ENCODE assay signal across 20 cellular contexts in genomic region chr12:79559591-79559990, GRCh38.
DNase-seq lines count a peak whose midpoint lies in the region; ATAC-seq and TF ChIP-seq lines count a peak whose summit lies in the region.
"Had no signal": no experiment of that assay in that cellular context is flagged by ENCODE, and none has a peak within 500 bp of the region (broad histone marks: within the 10 kb centered on the region; RNA-seq: fewer than 3 reads in every experiment).

No MANE protein-coding gene starts in this region.

- CTCF ChIA-PET in Calu3 (lab: Charles Lee) = interaction anchor here (0.5 to 0.8 kb wide), 3 partner anchors 12 to 131 kb away, joined by 3 read pairs; partner anchors contain the start of gene PAWR

- H3K4me1 ChIP-seq in adipocyte (ENCODE audit: control insufficient read depth, insufficient read depth, low read length) (peaks cover 45% of the 10 kb centered on the region), liver (ENCODE audit: control insufficient read depth in 4 of 4, insufficient read depth in 4 of 4, low read length in 3 of 4) (peaks cover 14 to 50% (median 30%) of the 10 kb centered on the region in 4 donors), thyroid gland (peaks cover 43 to 53% of the 10 kb centered on the region in 2 donors)

- H3K27ac Mint-ChIP-seq in Calu3 (ENCODE audit: unreplicated experiment) = peak overlapping the region; percentile 90
- H3K27ac Mint-ChIP-seq in stimulated activated naive B cell treated with anti-CD40 and anti-IgM and Interleukin-4, amounts not matched to agents 10 μg/mL and 1 μg/mL and 100 μg/mL, for 72 hours = no peak overlapping the region
- no peak overlapping the region for H3K27ac Mint-ChIP-seq in activated T-helper 2 cell treated with anti-CD3 and anti-CD28 coated beads, Interferon-gamma antibody, Interleukin-2, Interleukin-4, amounts not matched to agents 10 μg/mL and 5 μg/mL and 100 μg/mL, durations not matched to agents 14 hours and 24 hours and 36 hours
- H3K27ac Mint-ChIP-seq: CD4-positive, CD25-positive, alpha-beta regulatory T cell had no signal

- H3K36me3 Mint-ChIP-seq in Calu3 (ENCODE audit: insufficient read depth, unreplicated experiment) = peaks cover 66% of the 10 kb centered on the region
- peaks cover 12 to 19% of the 10 kb centered on the region in 2 donors for H3K36me3 Mint-ChIP-seq in stimulated activated naive B cell treated with anti-CD40 and anti-IgM and Interleukin-4, amounts not matched to agents 10 μg/mL and 1 μg/mL and 100 μg/mL, for 72 hours
- H3K36me3 Mint-ChIP-seq in activated T-helper 2 cell treated with anti-CD3 and anti-CD28 coated beads, Interferon-gamma antibody, Interleukin-2, Interleukin-4, amounts not matched to agents 10 μg/mL and 5 μg/mL and 100 μg/mL, durations not matched to agents 14 hours and 24 hours and 36 hours (ENCODE audit: low read depth) = no peaks in the 10 kb centered on the region
- H3K36me3 Mint-ChIP-seq: CD4-positive, CD25-positive, alpha-beta regulatory T cell had no signal

- TF ChIP-seq RAD21 in liver (IDR thresholded peaks at IDR 0.05) = no peak

- BruUV-seq in Calu3 (replicated peaks; lab: Mats Ljungman, UMichigan) = no TSS peak

- peak overlapping the region; percentile 44 to 67 for H3K27ac ChIP-seq in liver (ENCODE audit: low read depth in 1 of 2, low read length in 2 of 2)
- peak overlapping the region; percentile 65 to 91 (median 82) for H3K27ac ChIP-seq in thyroid gland
- H3K27ac ChIP-seq: HL-60, PC-9 had no signal

- H3K9ac ChIP-seq in adipocyte (ENCODE audit: low read length) = peak overlapping the region; percentile 42
- peak overlapping the region in 1 of 2 donors; percentile 27 for H3K9ac ChIP-seq in liver (ENCODE audit: low read depth in 1 of 2, low read length in 2 of 2)

- WGBS in liver = 85% methylated on average over 2 of the region's 2 CpGs
- WGBS in thyroid gland, 2 donors = 83 to 89% methylated on average over 2 of the region's 2 CpGs

- peaks cover 55% of the 10 kb centered on the region for H3K4me1 Mint-ChIP-seq in Calu3 (ENCODE audit: low read depth, unreplicated experiment)
- H3K4me1 Mint-ChIP-seq in stimulated activated naive B cell treated with anti-CD40 and anti-IgM and Interleukin-4, amounts not matched to agents 10 μg/mL and 1 μg/mL and 100 μg/mL, for 72 hours = peaks cover 5 to 11% of the 10 kb centered on the region in 2 donors
- H3K4me1 Mint-ChIP-seq in activated T-helper 2 cell treated with anti-CD3 and anti-CD28 coated beads, Interferon-gamma antibody, Interleukin-2, Interleukin-4, amounts not matched to agents 10 μg/mL and 5 μg/mL and 100 μg/mL, durations not matched to agents 14 hours and 24 hours and 36 hours (ENCODE audit: low read depth) = no peaks in the 10 kb centered on the region
- H3K4me1 Mint-ChIP-seq: CD4-positive, CD25-positive, alpha-beta regulatory T cell had no signal

- TF ChIP-seq CTCF in Calu3 (IDR thresholded peaks at IDR 0.05; ENCODE audit: unreplicated experiment) (no peak), liver (IDR thresholded peaks at IDR 0.05; ENCODE audit: low read depth, low read length, missing input control) (no peak), thyroid gland (IDR thresholded peaks at IDR 0.05) (no peak)

- H3K9me3 ChIP-seq in adipocyte (ENCODE audit: control insufficient read depth, low read length) (no peaks in the 10 kb centered on the region), liver (ENCODE audit: control insufficient read depth in 4 of 4, low read length in 3 of 4) (no peaks in the 10 kb centered on the region), thyroid gland (no peaks in the 10 kb centered on the region)

- no peaks in the 10 kb centered on the region for H3K27me3 Mint-ChIP-seq in Calu3 (ENCODE audit: unreplicated experiment)
- H3K27me3 Mint-ChIP-seq in stimulated activated naive B cell treated with anti-CD40 and anti-IgM and Interleukin-4, amounts not matched to agents 10 μg/mL and 1 μg/mL and 100 μg/mL, for 72 hours = no peaks in the 10 kb centered on the region
- no peaks in the 10 kb centered on the region for H3K27me3 Mint-ChIP-seq in activated T-helper 2 cell treated with anti-CD3 and anti-CD28 coated beads, Interferon-gamma antibody, Interleukin-2, Interleukin-4, amounts not matched to agents 10 μg/mL and 5 μg/mL and 100 μg/mL, durations not matched to agents 14 hours and 24 hours and 36 hours (ENCODE audit: low read depth)
- H3K27me3 Mint-ChIP-seq: CD4-positive, CD25-positive, alpha-beta regulatory T cell had no signal

- H3K27me3 ChIP-seq in adipocyte (replicated peaks; ENCODE audit: control insufficient read depth, insufficient read depth, low read length) = no peaks in the 10 kb centered on the region
- H3K27me3 ChIP-seq in liver (ENCODE audit: control insufficient read depth in 4 of 4, insufficient read depth in 4 of 4, low read length in 3 of 4) = no peaks in the 10 kb centered on the region
- no peaks in the 10 kb centered on the region for H3K27me3 ChIP-seq in thyroid gland

- H3K4me3 Mint-ChIP-seq in Calu3 (ENCODE audit: low read depth, unreplicated experiment) = no peak overlapping the region
- H3K4me3 Mint-ChIP-seq in stimulated activated naive B cell treated with anti-CD40 and anti-IgM and Interleukin-4, amounts not matched to agents 10 μg/mL and 1 μg/mL and 100 μg/mL, for 72 hours = no peak overlapping the region
- H3K4me3 Mint-ChIP-seq in activated T-helper 2 cell treated with anti-CD3 and anti-CD28 coated beads, Interferon-gamma antibody, Interleukin-2, Interleukin-4, amounts not matched to agents 10 μg/mL and 5 μg/mL and 100 μg/mL, durations not matched to agents 14 hours and 24 hours and 36 hours (ENCODE audit: low read depth) = no peak overlapping the region
- H3K4me3 Mint-ChIP-seq: CD4-positive, CD25-positive, alpha-beta regulatory T cell; HFFc6 had no signal

- ATAC-seq in stimulated activated naive B cell treated with anti-CD40 and anti-IgM and Interleukin-4, amounts not matched to agents 10 μg/mL and 1 μg/mL and 100 μg/mL, for 72 hours (replicated peaks) = no peak

- no peak for TF ChIP-seq POLR2A in thyroid gland (IDR thresholded peaks at IDR 0.05)

- H3K36me3 ChIP-seq in adipocyte (ENCODE audit: control insufficient read depth, insufficient read depth, low read length, severe bottlenecking) (no peaks in the 10 kb centered on the region), liver (ENCODE audit: control insufficient read depth in 4 of 4, insufficient read depth in 3 of 4, low read depth in 1 of 4, low read length in 3 of 4) (no peaks in the 10 kb centered on the region), thyroid gland (no peaks in the 10 kb centered on the region)

- H3K4me3 ChIP-seq in adipocyte (ENCODE audit: low read length) (no peak overlapping the region), liver (ENCODE audit: low read depth in 1 of 3, low read length in 3 of 3) (no peak overlapping the region), thyroid gland (replicated peaks in 1 of 3) (no peak overlapping the region)
- H3K4me3 ChIP-seq: PC-9 had no signal

- no peaks in the 10 kb centered on the region for H3K9me3 Mint-ChIP-seq in Calu3 (ENCODE audit: low read depth, unreplicated experiment)
- no peaks in the 10 kb centered on the region for H3K9me3 Mint-ChIP-seq in stimulated activated naive B cell treated with anti-CD40 and anti-IgM and Interleukin-4, amounts not matched to agents 10 μg/mL and 1 μg/mL and 100 μg/mL, for 72 hours
- no peaks in the 10 kb centered on the region for H3K9me3 Mint-ChIP-seq in activated T-helper 2 cell treated with anti-CD3 and anti-CD28 coated beads, Interferon-gamma antibody, Interleukin-2, Interleukin-4, amounts not matched to agents 10 μg/mL and 5 μg/mL and 100 μg/mL, durations not matched to agents 14 hours and 24 hours and 36 hours

- intact Hi-C loops in Calu3 (cut with micrococcal nuclease; ENCODE audit: unreplicated experiment) = loop anchor here (5.0 to 10.0 kb wide), 2 partner anchors 628 to 715 kb away; no protein-coding TSS in a partner anchor
- intact Hi-C loops in thyroid gland (cut with DNase I) = loop anchor here (10.0 kb wide), 3 partner anchors 145 to 625 kb away; no protein-coding TSS in a partner anchor
- intact Hi-C loops in activated T-helper 2 cell treated with anti-CD3 and anti-CD28 coated beads, Interferon-gamma antibody, Interleukin-2, Interleukin-4, amounts not matched to agents 10 μg/mL and 5 μg/mL and 100 μg/mL, durations not matched to agents 14 hours and 24 hours and 36 hours (cut with micrococcal nuclease) = no loop called here

- DNase-seq in Calu3 (no peak), adipocyte (ENCODE audit: low read depth) (no peak), thyroid gland (no peak), CD1c-positive myeloid dendritic cell (ENCODE audit: extremely low spot score) (no peak)
- DNase-seq in stimulated activated naive B cell treated with anti-CD40 and anti-IgM and Interleukin-4, amounts not matched to agents 10 μg/mL and 1 μg/mL and 100 μg/mL, for 72 hours = no peak
- no peak for DNase-seq in stimulated activated CD4-positive, alpha-beta T cell treated with anti-CD3 and anti-CD28 coated beads, Interleukin-2, amount 100 ng/mL, for 48 hours
- no peak for DNase-seq in activated T-helper 2 cell treated with anti-CD3 and anti-CD28 coated beads, Interferon-gamma antibody, Interleukin-2, Interleukin-4, amounts not matched to agents 10 μg/mL and 5 μg/mL and 100 μg/mL, durations not matched to agents 14 hours and 24 hours and 36 hours (ENCODE audit: low spot score)
- DNase-seq: AML-193; CD4-positive, CD25-positive, alpha-beta regulatory T cell; DND-41; GF-D8; HFFc6; KBM-7; NCI-H1105; NCI-H1694 treated with DMSO at 0.1 percent for 48 hours; NCI-H345; NCI-H748 treated with DMSO at 0.1 percent for 48 hours; PC-9 had no signal

TF ChIP-seq in liver, 16 proteins besides CTCF, POLR2A, EP300 and RAD21 (continues in another document):
- TF ChIP-seq, protein P1, sequence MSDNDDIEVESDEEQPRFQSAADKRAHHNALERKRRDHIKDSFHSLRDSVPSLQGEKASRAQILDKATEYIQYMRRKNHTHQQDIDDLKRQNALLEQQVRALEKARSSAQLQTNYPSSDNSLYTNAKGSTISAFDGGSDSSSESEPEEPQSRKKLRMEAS (IDR thresholded peaks at IDR 0.05) = no peak
- no peak for TF ChIP-seq GABPA (IDR thresholded peaks at IDR 0.05 in 1 of 2, conservative IDR thresholded peaks at IDR 0.05 in 1 of 2)
